9 cellular contexts compared by ENCODE assay signal in the genomic region with DNA sequence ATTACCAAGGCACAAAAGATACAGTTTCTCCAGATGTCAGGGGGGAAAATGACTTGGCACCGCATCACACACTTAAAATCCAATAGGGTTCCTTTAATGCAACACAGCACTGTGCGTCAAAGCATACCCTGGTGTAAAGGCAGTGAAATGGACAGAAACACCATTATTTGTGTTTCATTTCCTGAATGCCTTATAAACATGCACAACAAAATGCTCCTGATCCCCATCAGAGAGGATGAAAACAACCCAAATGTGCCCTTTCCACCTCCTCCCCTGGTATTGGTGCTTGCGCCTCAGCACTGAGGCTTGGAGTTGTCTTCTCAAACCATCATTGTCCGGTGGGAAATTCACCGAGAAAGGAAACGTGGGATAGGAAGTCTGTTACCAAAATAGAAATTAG. TPM values are rescaled to one million over a fixed set of nuclear protein-coding genes. Genes with fewer than 3 reads are reported as not detected.
DNase-seq lines count a peak whose midpoint lies in the region; ATAC-seq and TF ChIP-seq lines count a peak whose summit lies in the region.
"Had no signal": no experiment of that assay in that cellular context is flagged by ENCODE, and none has a peak within 500 bp of the region (broad histone marks: within the 10 kb centered on the region; RNA-seq: fewer than 3 reads in every experiment).

No MANE protein-coding gene starts in this region.

- ATAC-seq in CD8-positive, alpha-beta T cell, result no peak
- ATAC-seq in activated CD8-positive, alpha-beta T cell treated with anti-CD3 and anti-CD28 coated beads for 36 hours, result no peak
- ATAC-seq in gastroesophageal sphincter, result no peak

- no peak for TF ChIP-seq CTCF in CD8-positive, alpha-beta T cell (IDR thresholded peaks at IDR 0.05)
- TF ChIP-seq CTCF in activated CD8-positive, alpha-beta T cell treated with anti-CD3 and anti-CD28 coated beads for 36 hours (IDR thresholded peaks at IDR 0.05), result no peak
- no peak for TF ChIP-seq CTCF in gastroesophageal sphincter (IDR thresholded peaks at IDR 0.05)

- H3K4me3 Mint-ChIP-seq in CD8-positive, alpha-beta T cell, result peak overlapping the region; percentile 95
- peak overlapping the region; percentile 96 for H3K4me3 Mint-ChIP-seq in activated CD8-positive, alpha-beta T cell treated with anti-CD3 and anti-CD28 coated beads for 36 hours

- peak overlapping the region; percentile 81 for H3K27ac ChIP-seq in CD8-positive, alpha-beta T cell (ENCODE audit: low read depth, low read length)
- peak overlapping the region; percentile 84 to 98 (median 92) for H3K27ac ChIP-seq in gastroesophageal sphincter

- peak overlapping the region; percentile 92 for H3K27ac Mint-ChIP-seq in CD8-positive, alpha-beta T cell
- H3K27ac Mint-ChIP-seq in activated CD8-positive, alpha-beta T cell treated with anti-CD3 and anti-CD28 coated beads for 36 hours, result peak overlapping the region; percentile 96

- no peaks in the 10 kb centered on the region for H3K9me3 ChIP-seq in CD8-positive, alpha-beta T cell (ENCODE audit: low read length)
- no peaks in the 10 kb centered on the region for H3K9me3 ChIP-seq in gastroesophageal sphincter

- H3K4me3 ChIP-seq in CD8-positive, alpha-beta T cell (ENCODE audit: low read depth, low read length), result peak overlapping the region; percentile 78
- peak overlapping the region; percentile 64 to 74 for H3K4me3 ChIP-seq in gastroesophageal sphincter

- intact Hi-C loops in CD8-positive, alpha-beta T cell (cut with DNase I, micrococcal nuclease), result loop anchor here (2.0 to 10.0 kb wide), 4 partner anchors 34 to 461 kb away; a partner anchor contains a TSS
- intact Hi-C loops in activated CD8-positive, alpha-beta T cell treated with anti-CD3 and anti-CD28 coated beads for 36 hours (cut with micrococcal nuclease), result no loop called here

- H3K36me3 ChIP-seq in CD8-positive, alpha-beta T cell (ENCODE audit: insufficient read depth, low read length), result no peaks in the 10 kb centered on the region
- no peaks in the 10 kb centered on the region for H3K36me3 ChIP-seq in gastroesophageal sphincter

- H3K4me1 ChIP-seq in CD8-positive, alpha-beta T cell (ENCODE audit: insufficient read depth, low read length), result peaks cover 17% of the 10 kb centered on the region
- peaks cover 6 to 55% (median 6%) of the 10 kb centered on the region in 3 donors for H3K4me1 ChIP-seq in gastroesophageal sphincter

- POLR2A ChIA-PET in CD8-positive, alpha-beta T cell (lab: Charles Lee), result interaction anchor here (0.9 to 1.0 kb wide), 2 partner anchors 17 to 31 kb away, joined by 3 read pairs; no protein-coding TSS in a partner anchor
- POLR2A ChIA-PET in activated CD8-positive, alpha-beta T cell treated with anti-CD3 and anti-CD28 coated beads for 36 hours (lab: Charles Lee), result no interaction called here

- in situ Hi-C loops in KBM-7 (cut with MboI; ENCODE audit: low pct_unique_long_range_greater_than_20kb, low sequenced_read_pairs), result no loop called here

- no peak for TF ChIP-seq EP300 in gastroesophageal sphincter (IDR thresholded peaks at IDR 0.05)

- no peaks in the 10 kb centered on the region for H3K9me3 Mint-ChIP-seq in CD8-positive, alpha-beta T cell
- H3K9me3 Mint-ChIP-seq in activated CD8-positive, alpha-beta T cell treated with anti-CD3 and anti-CD28 coated beads for 36 hours, result no peaks in the 10 kb centered on the region

- no peak for DNase-seq in CD8-positive, alpha-beta T cell
- DNase-seq in HT-29 (ENCODE audit: low spot score) (peak; percentile 40), pons (ENCODE audit: low spot score) (peak; percentile 36), KBM-7 (no peak), NCI-H1092 (lab: John Stamatoyannopoulos, UW) (no peak), 8988T (no peak)
- peak; percentile 46 for DNase-seq in activated CD8-positive, alpha-beta T cell treated with anti-CD3 and anti-CD28 coated beads for 36 hours

- peaks cover 14% of the 10 kb centered on the region for H3K36me3 Mint-ChIP-seq in CD8-positive, alpha-beta T cell
- peaks cover 20% of the 10 kb centered on the region for H3K36me3 Mint-ChIP-seq in activated CD8-positive, alpha-beta T cell treated with anti-CD3 and anti-CD28 coated beads for 36 hours (ENCODE audit: low read depth)

- H3K4me1 Mint-ChIP-seq in CD8-positive, alpha-beta T cell (ENCODE audit: low read depth), result peaks cover 48% of the 10 kb centered on the region
- H3K4me1 Mint-ChIP-seq in activated CD8-positive, alpha-beta T cell treated with anti-CD3 and anti-CD28 coated beads for 36 hours (ENCODE audit: low read depth), result peaks cover 43% of the 10 kb centered on the region

- CTCF ChIA-PET in CD8-positive, alpha-beta T cell (lab: Charles Lee), result interaction anchor here (0.6 kb wide), 1 partner anchor 13 kb away, joined by 3 read pairs; no protein-coding TSS in a partner anchor
- CTCF ChIA-PET in activated CD8-positive, alpha-beta T cell treated with anti-CD3 and anti-CD28 coated beads for 36 hours (lab: Charles Lee), result interaction anchor here (1.5 kb wide), 1 partner anchor 127 kb away, joined by 3 read pairs; no protein-coding TSS in a partner anchor

- H3K27me3 Mint-ChIP-seq in CD8-positive, alpha-beta T cell (ENCODE audit: low read depth), result no peaks in the 10 kb centered on the region
- no peaks in the 10 kb centered on the region for H3K27me3 Mint-ChIP-seq in activated CD8-positive, alpha-beta T cell treated with anti-CD3 and anti-CD28 coated beads for 36 hours

- no peaks in the 10 kb centered on the region for H3K27me3 ChIP-seq in CD8-positive, alpha-beta T cell (ENCODE audit: insufficient read depth, low read length)
- no peaks in the 10 kb centered on the region for H3K27me3 ChIP-seq in gastroesophageal sphincter

- no peak for TF ChIP-seq POLR2A in gastroesophageal sphincter (IDR thresholded peaks at IDR 0.05)

- 3 to 6% methylated on average over 4 to 6 of the region's 6 CpGs for WGBS in gastroesophageal sphincter (ENCODE audit: low coverage in 1 of 2), 2 donors

RNA-seq across cellular contexts. Expression of a gene that starts 0.8 kb away (rescaled TPM):
- total RNA-seq in CD8-positive, alpha-beta T cell, result 10 to 100 TPM; 44.5 to 48.6 TPM
- total RNA-seq in HT-29 (2014; rRNA removed; shearing (Covaris generic)), result 36.1 and 43.2 TPM in 2 replicates
- total RNA-seq in activated CD8-positive, alpha-beta T cell treated with anti-CD3 and anti-CD28 coated beads for 36 hours, result 100 to 1,000 TPM; 103 TPM
- total RNA-seq in gastroesophageal sphincter, result 10 to 100 TPM; 40.4 to 71.4 (median 56.0) TPM

RNA-seq across cellular contexts. Expression of a gene that starts 20.9 kb away (rescaled TPM):
- total RNA-seq in CD8-positive, alpha-beta T cell, result not detected
- total RNA-seq in HT-29 (2014; rRNA removed; shearing (Covaris generic)), result not detected in 2 replicates
- not detected for total RNA-seq in activated CD8-positive, alpha-beta T cell treated with anti-CD3 and anti-CD28 coated beads for 36 hours
- total RNA-seq in gastroesophageal sphincter, result 1 to 10 TPM in 1 of 4 donors, not detected in 3; 4.8 TPM
- total RNA-seq: T-helper 2 cell treated with Interferon-gamma antibody and Interleukin-4, amounts not matched to agents 100 ng/mL and 5 ng/mL, for 36 hours had no signal

Comparison
In these comparisons a context has a peak if more than half of its experiments do, and no peak if none do; other contexts are left out.
1. DNase-seq: peak in HT-29 (single experiment), activated CD8-positive, alpha-beta T cell treated with anti-CD3 and anti-CD28 coated beads for 36 hours (single experiment) and pons (single experiment); none in CD8-positive, alpha-beta T cell (0 of 7), KBM-7 (single experiment), NCI-H1092 (single experiment) and 8988T (single experiment).